ENCODE assay signal across 7 cellular contexts in the genomic region with DNA sequence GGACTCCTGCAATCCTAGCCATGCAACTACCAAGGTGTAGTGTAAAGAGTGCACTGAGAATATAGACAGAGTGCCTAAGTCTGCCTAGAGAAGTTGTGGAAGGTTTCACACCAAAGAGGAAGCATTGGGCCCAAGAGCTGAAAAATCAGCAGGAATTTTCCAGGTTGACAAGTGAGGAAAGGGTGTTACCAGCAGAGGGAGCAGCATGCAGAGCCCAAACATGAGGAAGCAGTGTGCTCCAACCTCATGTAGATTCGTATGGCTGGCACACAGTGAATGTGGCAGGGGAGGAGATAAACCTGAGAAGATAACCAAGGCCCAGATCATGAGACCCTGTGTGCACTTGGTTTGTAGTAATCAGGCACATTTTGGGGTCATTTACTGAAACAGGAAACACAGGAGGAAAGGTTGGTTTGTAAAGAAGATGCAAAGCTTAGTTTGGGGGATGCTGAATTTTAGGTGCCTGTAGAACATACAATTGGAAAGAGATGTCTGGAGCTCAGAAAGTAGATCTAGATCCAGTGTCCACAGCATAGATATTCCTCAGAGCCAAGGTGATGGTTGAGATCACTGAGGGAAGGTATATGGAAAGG. TPM values are rescaled to one million over a fixed set of nuclear protein-coding genes. Genes with fewer than 3 reads are reported as not detected.
A peak's percentile ranks its signal among the peaks of the same experiment; 100 is the strongest.
DNase-seq lines count a peak whose midpoint lies in the region; ATAC-seq and TF ChIP-seq lines count a peak whose summit lies in the region.

No MANE protein-coding gene starts in this region.

- no peaks in the 10 kb centered on the region for H3K9me3 ChIP-seq in SJCRH30 (replicated peaks)

- no peak overlapping the region for H3K27ac ChIP-seq in SJCRH30

- H3K27me3 ChIP-seq in SJCRH30 = 0 out of 2 replicates have a peak, but pooled peaks cover 2% of the 10 kb centered on the region

- in situ Hi-C loops in G401 (cut with HindIII; ENCODE audit: low sequenced_read_pairs) (no loop called here), T47D (cut with HindIII; ENCODE audit: low pct_unique_long_range_greater_than_20kb, low sequenced_read_pairs) (no loop called here)

- no peaks in the 10 kb centered on the region for H3K36me3 ChIP-seq in SJCRH30

- peak; percentile 70 for TF ChIP-seq CTCF in LNCAP (IDR thresholded peaks at IDR 0.05)

- DNase-seq in G401 (ENCODE audit: low spot score) (peak; percentile 84), SJCRH30 (peak; percentile 46 to 63), T47D (ENCODE audit: low read depth in 1 of 2, low spot score in 1 of 2) (peak; percentile 44 to 71), inferior parietal cortex (ENCODE audit: extremely low spot score) (peak; percentile 81)
- DNase-seq in stimulated activated CD4-positive, alpha-beta T cell treated with anti-CD3 and anti-CD28 coated beads, Interleukin-2, amount 100 ng/mL, for 48 hours = peak; percentile 39 to 41

- ATAC-seq in GM18909 (IDR thresholded peaks at IDR 0.05; ENCODE audit: poor library complexity, unreplicated experiment) = no peak

- no peaks in the 10 kb centered on the region for H3K4me1 ChIP-seq in SJCRH30

- H3K4me3 ChIP-seq in SJCRH30 = no peak overlapping the region

RNA-seq across cellular contexts. Expression of gene HPX, which starts 1.7 kb away (rescaled TPM):
- not detected in 2 replicates for total RNA-seq in G401 (2014; rRNA removed; shearing (Covaris generic))
- total RNA-seq in SJCRH30 (2014; rRNA removed; shearing (Covaris generic)) = not detected in 2 replicates

RNA-seq across cellular contexts. Expression of gene APBB1, which starts 20.2 kb away (rescaled TPM):
- total RNA-seq in G401 (2014; rRNA removed; shearing (Covaris generic)) = 41.4 and 44.6 TPM in 2 replicates
- total RNA-seq in SJCRH30 (2014; rRNA removed; shearing (Covaris generic)) = 19.6 and 20.2 TPM in 2 replicates

RNA-seq across cellular contexts. Expression of gene TRIM3, which starts 34.7 kb away (rescaled TPM):
- total RNA-seq in G401 (2014; rRNA removed; shearing (Covaris generic)) = 18.1 and 48.8 TPM in 2 replicates
- 10.0 and 15.6 TPM in 2 replicates for total RNA-seq in SJCRH30 (2014; rRNA removed; shearing (Covaris generic))

RNA-seq across cellular contexts. Expression of gene ARFIP2, which starts 42.1 kb away (rescaled TPM):
- 56.7 and 72.5 TPM in 2 replicates for total RNA-seq in G401 (2014; rRNA removed; shearing (Covaris generic))
- 39.5 and 40.1 TPM in 2 replicates for total RNA-seq in SJCRH30 (2014; rRNA removed; shearing (Covaris generic))

RNA-seq across cellular contexts. Expression of gene TIMM10B, which starts 42.2 kb away (rescaled TPM):
- 37.4 and 56.5 TPM in 2 replicates for total RNA-seq in G401 (2014; rRNA removed; shearing (Covaris generic))
- 40.9 and 41.1 TPM in 2 replicates for total RNA-seq in SJCRH30 (2014; rRNA removed; shearing (Covaris generic))
